ENCODE assay signal across 8 cellular contexts in genomic region chr15:85044251-85044853, GRCh38.
DNase-seq lines count a peak whose midpoint lies in the region; ATAC-seq, FAIRE-seq and TF ChIP-seq lines count a peak whose summit lies in the region.

No MANE protein-coding gene starts in this region.

- no peak overlapping the region for H3K27ac ChIP-seq in 22Rv1

- ATAC-seq in GM19455 (IDR thresholded peaks at IDR 0.05; ENCODE audit: unreplicated experiment) = no peak

- peak; percentile 3 for FAIRE-seq in TTC549 (lab: Jason Lieb, UNC)

- peak; percentile 55 for DNase-seq in G401 (ENCODE audit: low spot score)
- peak; percentile 29 for DNase-seq in Jurkat, Clone E6-1 (ENCODE audit: low read depth, low spot score)
- DNase-seq in dermis blood vessel endothelial cell = peak; percentile 88
- peak; percentile 93 for DNase-seq in medulla oblongata (ENCODE audit: extremely low spot score)
- peak; percentile 94 for DNase-seq in superior temporal gyrus (ENCODE audit: extremely low spot score)

- no peak overlapping the region for H3K4me3 ChIP-seq in Jurkat, Clone E6-1 (ENCODE audit: low read length)

- in situ Hi-C loops in G401 (cut with HindIII; ENCODE audit: low sequenced_read_pairs) = loop anchor here (10.0 kb wide), 1 partner anchor 210 kb away; no protein-coding TSS in a partner anchor

- TF ChIP-seq CTCF in 22Rv1 (IDR thresholded peaks at IDR 0.05) = peak; percentile 62

Comparison
In these comparisons a context has a peak if more than half of its experiments do, and no peak if none do; other contexts are left out.
1. DNase-seq: peak in every context shown above with its lines; median percentile 94 in superior temporal gyrus; 93 in medulla oblongata; 88 in dermis blood vessel endothelial cell; 55 in G401; 29 in Jurkat, Clone E6-1.